8 cellular contexts compared by ENCODE assay signal in genomic region chr18:63320041-63320689, GRCh38. TPM values are rescaled to one million over a fixed set of nuclear protein-coding genes. Genes with fewer than 3 reads are reported as not detected.
DNase-seq lines count a peak whose midpoint lies in the region; ATAC-seq and TF ChIP-seq lines count a peak whose summit lies in the region.

No MANE protein-coding gene starts in this region.

- no peak for TF ChIP-seq CTCF in AG04449 (IDR thresholded peaks at IDR 0.05; ENCODE audit: insufficient read depth, low read length, missing control alignments)

- peak overlapping the region; percentile 76 for H3K4me3 ChIP-seq in AG04449 (ENCODE audit: low read depth, low read length)

- POLR2A ChIA-PET in AG04449 (lab: Yijun Ruan, JAX): no interaction called here

- peak; percentile 62 for ATAC-seq in GM18868 (IDR thresholded peaks at IDR 0.05; ENCODE audit: unreplicated experiment)
- peak; percentile 49 for ATAC-seq in HG03103 (IDR thresholded peaks at IDR 0.05; ENCODE audit: low read depth, unreplicated experiment)

- DNase-seq in AG04449 (ENCODE audit: low read depth, low spot score) (no peak), NCI-H2227 treated with DMSO at 0.1 percent for 48 hours (lab: John Stamatoyannopoulos, UW) (peak; percentile 57), cerebellum (ENCODE audit: low spot score) (peak; percentile 84), kidney tubule cell (ENCODE audit: low spot score) (peak; percentile 89)
- DNase-seq in activated CD4-positive, CD25-positive, alpha-beta regulatory T cell treated with anti-CD3 and anti-CD28 coated beads, Interleukin-2, amount 50 U/mL, for 72 hours: peak; percentile 80
- peak; percentile 79 to 81 for DNase-seq in stimulated activated CD4-positive, alpha-beta T cell treated with anti-CD3 and anti-CD28 coated beads, Interleukin-1b, Interleukin-23, amount 100 ng/mL, for 4 hours (ENCODE audit: low read depth in 2 of 2)

- CTCF ChIA-PET in AG04449 (lab: Yijun Ruan, JAX): interaction anchor here (0.7 to 8.9 kb wide), 11 partner anchors 7 to 303 kb away, joined by 3 to 287 read pairs (median 3); no protein-coding TSS in a partner anchor

RNA-seq across cellular contexts. Expression of gene BCL2, which starts 0.6 kb away (rescaled TPM):
- 33.4 TPM for total RNA-seq in cerebellum

RNA-seq across cellular contexts. Expression of gene KDSR, which starts 46.8 kb away (rescaled TPM):
- total RNA-seq in cerebellum: 18.9 TPM
